In the genomic region with DNA sequence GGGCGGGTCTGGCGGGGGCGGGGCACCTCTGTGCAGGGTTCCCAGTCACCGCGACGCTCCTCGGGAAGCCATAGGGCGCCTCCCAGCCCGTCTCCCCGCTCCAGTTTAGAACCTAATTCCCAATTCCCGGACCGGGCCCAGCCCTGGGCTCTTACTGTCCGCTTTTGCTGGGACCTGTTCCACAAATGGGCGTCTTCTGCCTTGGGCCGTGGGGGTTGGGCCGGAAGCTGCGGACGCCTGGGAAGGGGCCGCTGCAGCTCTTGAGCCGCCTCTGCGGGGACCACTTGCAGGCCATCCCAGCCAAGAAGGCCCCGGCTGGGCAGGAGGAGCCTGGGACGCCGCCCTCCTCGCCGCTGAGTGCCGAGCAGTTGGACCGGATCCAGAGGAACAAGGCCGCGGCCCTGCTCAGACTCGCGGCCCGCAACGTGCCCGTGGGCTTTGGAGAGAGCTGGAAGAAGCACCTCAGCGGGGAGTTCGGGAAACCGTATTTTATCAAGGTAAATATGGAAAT, we compare ENCODE assay signal across 1 cellular context.
TF ChIP-seq lines count a peak whose summit lies in the region.

No MANE protein-coding gene starts in this region.

TF ChIP-seq in HepG2, 621 proteins besides CTCF, POLR2A, EP300 and RAD21 (continued from another document and continues in another):
- TF ChIP-seq, protein P1, sequence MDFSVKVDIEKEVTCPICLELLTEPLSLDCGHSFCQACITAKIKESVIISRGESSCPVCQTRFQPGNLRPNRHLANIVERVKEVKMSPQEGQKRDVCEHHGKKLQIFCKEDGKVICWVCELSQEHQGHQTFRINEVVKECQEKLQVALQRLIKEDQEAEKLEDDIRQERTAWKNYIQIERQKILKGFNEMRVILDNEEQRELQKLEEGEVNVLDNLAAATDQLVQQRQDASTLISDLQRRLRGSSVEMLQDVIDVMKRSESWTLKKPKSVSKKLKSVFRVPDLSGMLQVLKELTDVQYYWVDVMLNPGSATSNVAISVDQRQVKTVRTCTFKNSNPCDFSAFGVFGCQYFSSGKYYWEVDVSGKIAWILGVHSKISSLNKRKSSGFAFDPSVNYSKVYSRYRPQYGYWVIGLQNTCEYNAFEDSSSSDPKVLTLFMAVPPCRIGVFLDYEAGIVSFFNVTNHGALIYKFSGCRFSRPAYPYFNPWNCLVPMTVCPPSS (IDR thresholded peaks at IDR 0.05) = no peak
- TF ChIP-seq, protein P2, sequence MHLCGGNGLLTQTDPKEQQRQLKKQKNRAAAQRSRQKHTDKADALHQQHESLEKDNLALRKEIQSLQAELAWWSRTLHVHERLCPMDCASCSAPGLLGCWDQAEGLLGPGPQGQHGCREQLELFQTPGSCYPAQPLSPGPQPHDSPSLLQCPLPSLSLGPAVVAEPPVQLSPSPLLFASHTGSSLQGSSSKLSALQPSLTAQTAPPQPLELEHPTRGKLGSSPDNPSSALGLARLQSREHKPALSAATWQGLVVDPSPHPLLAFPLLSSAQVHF (CRISPR knock-in tag; IDR thresholded peaks at IDR 0.05) = no peak
- TF ChIP-seq ZNF768 (CRISPR knock-in tag; IDR thresholded peaks at IDR 0.05) (peak; percentile 43; the same call in 1 of the 2 replicates), ZBTB7B (CRISPR knock-in tag; IDR thresholded peaks at IDR 0.05) (no peak), ATF4 (CRISPR knock-in tag; IDR thresholded peaks at IDR 0.05) (no peak), ATF1 (CRISPR knock-in tag; IDR thresholded peaks at IDR 0.05) (no peak), ZNF749 (CRISPR knock-in tag; IDR thresholded peaks at IDR 0.05; ENCODE audit: borderline replicate concordance) (no peak; the same call in 1 of the 2 replicates), RFX3 (CRISPR knock-in tag; IDR thresholded peaks at IDR 0.05) (no peak), BRD4 (CRISPR knock-in tag; IDR thresholded peaks at IDR 0.05) (no peak), SMC3 (IDR thresholded peaks at IDR 0.05; ENCODE audit: low read length) (no peak), ZNF780A (CRISPR knock-in tag; IDR thresholded peaks at IDR 0.05) (no peak), ZNF20 (CRISPR knock-in tag; IDR thresholded peaks at IDR 0.05) (no peak), E2F2 (CRISPR knock-in tag; IDR thresholded peaks at IDR 0.05; ENCODE audit: borderline replicate concordance) (no peak), MTF2 (CRISPR knock-in tag; IDR thresholded peaks at IDR 0.05; ENCODE audit: borderline replicate concordance) (no peak), ZNF234 (CRISPR knock-in tag; conservative IDR thresholded peaks at IDR 0.05) (no peak), MXI1 (IDR thresholded peaks at IDR 0.05; ENCODE audit: borderline replicate concordance, low read depth, low read length) (no peak), ZNF12 (CRISPR knock-in tag; IDR thresholded peaks at IDR 0.05) (no peak), ZNF296 (CRISPR knock-in tag; conservative IDR thresholded peaks at IDR 0.05) (0 out of 2 replicates have a peak, but pooled peaks have one; percentile 34), ZNF543 (CRISPR knock-in tag; IDR thresholded peaks at IDR 0.05) (peak; percentile 28; the same call in 1 of the 2 replicates), ZNF691 (CRISPR knock-in tag; IDR thresholded peaks at IDR 0.05; ENCODE audit: borderline replicate concordance, low read depth) (no peak), POLR2G (IDR thresholded peaks at IDR 0.05; ENCODE audit: low read depth, low read length) (no peak; the same call in 1 of the 2 replicates), ZSCAN9 (CRISPR knock-in tag; IDR thresholded peaks at IDR 0.05; ENCODE audit: borderline replicate concordance) (no peak), ZNF792 (CRISPR knock-in tag; IDR thresholded peaks at IDR 0.05) (no peak), MAFG (CRISPR knock-in tag; IDR thresholded peaks at IDR 0.05) (no peak), SMYD3 (CRISPR knock-in tag; IDR thresholded peaks at IDR 0.05) (0 out of 2 replicates have a peak, but pooled peaks have one; percentile 14), FOXP4 (CRISPR knock-in tag; IDR thresholded peaks at IDR 0.05) (no peak), ZNF781 (CRISPR knock-in tag; IDR thresholded peaks at IDR 0.05; ENCODE audit: borderline replicate concordance, not compliant biosample characterization) (no peak), EHMT2 (IDR thresholded peaks at IDR 0.05; ENCODE audit: borderline replicate concordance, low read depth, low read length) (no peak), HOXA3 (CRISPR knock-in tag; IDR thresholded peaks at IDR 0.05) (no peak), SALL1 (CRISPR knock-in tag; IDR thresholded peaks at IDR 0.05) (no peak; the same call in 1 of the 2 replicates), ZNF282 (IDR thresholded peaks at IDR 0.05; ENCODE audit: partially characterized antibody) (no peak), PHF20 (CRISPR knock-in tag; IDR thresholded peaks at IDR 0.05) (peak; percentile 69), CBX1 (IDR thresholded peaks at IDR 0.05; ENCODE audit: low read depth) (no peak), HNF4G (IDR thresholded peaks at IDR 0.05; ENCODE audit: borderline replicate concordance, low read depth, low read length) (no peak), HNF4G (CRISPR knock-in tag; IDR thresholded peaks at IDR 0.05; ENCODE audit: borderline replicate concordance, low read depth) (no peak), ZNF407 (CRISPR knock-in tag; IDR thresholded peaks at IDR 0.05; ENCODE audit: not compliant biosample characterization) (no peak), TOPORS (CRISPR knock-in tag; IDR thresholded peaks at IDR 0.05) (0 out of 2 replicates have a peak, but pooled peaks have one; percentile 5)
- TF ChIP-seq, protein P3, sequence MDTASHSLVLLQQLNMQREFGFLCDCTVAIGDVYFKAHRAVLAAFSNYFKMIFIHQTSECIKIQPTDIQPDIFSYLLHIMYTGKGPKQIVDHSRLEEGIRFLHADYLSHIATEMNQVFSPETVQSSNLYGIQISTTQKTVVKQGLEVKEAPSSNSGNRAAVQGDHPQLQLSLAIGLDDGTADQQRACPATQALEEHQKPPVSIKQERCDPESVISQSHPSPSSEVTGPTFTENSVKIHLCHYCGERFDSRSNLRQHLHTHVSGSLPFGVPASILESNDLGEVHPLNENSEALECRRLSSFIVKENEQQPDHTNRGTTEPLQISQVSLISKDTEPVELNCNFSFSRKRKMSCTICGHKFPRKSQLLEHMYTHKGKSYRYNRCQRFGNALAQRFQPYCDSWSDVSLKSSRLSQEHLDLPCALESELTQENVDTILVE (CRISPR knock-in tag; IDR thresholded peaks at IDR 0.05) = no peak
- TF ChIP-seq, protein P4, sequence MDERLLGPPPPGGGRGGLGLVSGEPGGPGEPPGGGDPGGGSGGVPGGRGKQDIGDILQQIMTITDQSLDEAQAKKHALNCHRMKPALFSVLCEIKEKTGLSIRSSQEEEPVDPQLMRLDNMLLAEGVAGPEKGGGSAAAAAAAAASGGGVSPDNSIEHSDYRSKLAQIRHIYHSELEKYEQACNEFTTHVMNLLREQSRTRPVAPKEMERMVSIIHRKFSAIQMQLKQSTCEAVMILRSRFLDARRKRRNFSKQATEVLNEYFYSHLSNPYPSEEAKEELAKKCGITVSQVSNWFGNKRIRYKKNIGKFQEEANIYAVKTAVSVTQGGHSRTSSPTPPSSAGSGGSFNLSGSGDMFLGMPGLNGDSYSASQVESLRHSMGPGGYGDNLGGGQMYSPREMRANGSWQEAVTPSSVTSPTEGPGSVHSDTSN (CRISPR knock-in tag; IDR thresholded peaks at IDR 0.05) = no peak
- TF ChIP-seq, protein P5, sequence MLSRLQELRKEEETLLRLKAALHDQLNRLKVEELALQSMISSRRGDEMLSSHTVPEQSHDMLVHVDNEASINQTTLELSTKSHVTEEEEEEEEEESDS (CRISPR knock-in tag; IDR thresholded peaks at IDR 0.05; ENCODE audit: borderline replicate concordance) = no peak
- TF ChIP-seq, protein P6, sequence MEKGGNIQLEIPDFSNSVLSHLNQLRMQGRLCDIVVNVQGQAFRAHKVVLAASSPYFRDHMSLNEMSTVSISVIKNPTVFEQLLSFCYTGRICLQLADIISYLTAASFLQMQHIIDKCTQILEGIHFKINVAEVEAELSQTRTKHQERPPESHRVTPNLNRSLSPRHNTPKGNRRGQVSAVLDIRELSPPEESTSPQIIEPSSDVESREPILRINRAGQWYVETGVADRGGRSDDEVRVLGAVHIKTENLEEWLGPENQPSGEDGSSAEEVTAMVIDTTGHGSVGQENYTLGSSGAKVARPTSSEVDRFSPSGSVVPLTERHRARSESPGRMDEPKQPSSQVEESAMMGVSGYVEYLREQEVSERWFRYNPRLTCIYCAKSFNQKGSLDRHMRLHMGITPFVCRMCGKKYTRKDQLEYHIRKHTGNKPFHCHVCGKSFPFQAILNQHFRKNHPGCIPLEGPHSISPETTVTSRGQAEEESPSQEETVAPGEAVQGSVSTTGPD (CRISPR knock-in tag; IDR thresholded peaks at IDR 0.05) = no peak
